ENCODE assay signal across 18 cellular contexts in genomic region chr5:462051-462481, GRCh38. TPM values are rescaled to one million over a fixed set of nuclear protein-coding genes. Genes with fewer than 3 reads are reported as not detected.
DNase-seq lines count a peak whose midpoint lies in the region; ATAC-seq and TF ChIP-seq lines count a peak whose summit lies in the region.
"Had no signal": no experiment of that assay in that cellular context is flagged by ENCODE, and none has a peak within 500 bp of the region (broad histone marks: within the 10 kb centered on the region; RNA-seq: fewer than 3 reads in every experiment).

No MANE protein-coding gene starts in this region.

- H3K27ac Mint-ChIP-seq in activated naive CD4-positive, alpha-beta T cell treated with anti-CD3 and anti-CD28 coated beads, Interleukin-2, amount 10 ng/mL, durations not matched to agents 7 days and 5 days = no peak overlapping the region
- no peak overlapping the region for H3K27ac Mint-ChIP-seq in immature natural killer cell
- H3K27ac Mint-ChIP-seq: brain; CD14-positive monocyte; dendritic cell treated with granulocyte-macrophage colony-stimulating factor and Interleukin-4, amounts not matched to agents 40 ng/mL and 50 ng/mL, for 4 days had no signal

- intact Hi-C loops in left cardiac atrium (cut with DNase I) (no loop called here), esophagus squamous epithelium (cut with DNase I) (no loop called here)

- CTCF ChIA-PET in activated naive CD4-positive, alpha-beta T cell treated with anti-CD3 and anti-CD28 coated beads, Interleukin-2, amount 10 ng/mL, durations not matched to agents 7 days and 5 days (lab: Charles Lee) = no interaction called here

- DNase-seq in activated naive CD4-positive, alpha-beta T cell treated with anti-CD3 and anti-CD28 coated beads, Interleukin-2, amount 10 ng/mL, durations not matched to agents 7 days and 5 days = peak; percentile 11
- DNase-seq in activated naive CD4-positive, alpha-beta T cell treated with Interleukin-2 at 50 U/mL for 16 hours = no peak
- DNase-seq in RWPE2 (ENCODE audit: low spot score) = peak; percentile 51
- DNase-seq in left cardiac atrium = peak; percentile 16
- DNase-seq in suprapubic skin (ENCODE audit: low spot score in 2 of 2) = peak; percentile 39 to 55
- no peak for DNase-seq in immature natural killer cell
- no peak for DNase-seq in esophagus squamous epithelium (lab: John Stamatoyannopoulos, UW)
- DNase-seq: foreskin fibroblast, midbrain, NCI-H526 treated with DMSO at 0.1 percent for 48 hours, T-helper 1 cell had no signal

- H3K9me3 ChIP-seq in RWPE2 (ENCODE audit: severe bottlenecking) (no peaks in the 10 kb centered on the region), suprapubic skin (no peaks in the 10 kb centered on the region), esophagus squamous epithelium (no peaks in the 10 kb centered on the region)
- H3K9me3 ChIP-seq: psoas muscle had no signal

- H3K4me3 Mint-ChIP-seq in activated naive CD4-positive, alpha-beta T cell treated with anti-CD3 and anti-CD28 coated beads, Interleukin-2, amount 10 ng/mL, durations not matched to agents 7 days and 5 days = no peak overlapping the region
- H3K4me3 Mint-ChIP-seq in immature natural killer cell = no peak overlapping the region
- H3K4me3 Mint-ChIP-seq: brain; CD14-positive monocyte; dendritic cell treated with granulocyte-macrophage colony-stimulating factor and Interleukin-4, amounts not matched to agents 40 ng/mL and 50 ng/mL, for 4 days; neural crest cell had no signal

- H3K9me3 Mint-ChIP-seq in activated naive CD4-positive, alpha-beta T cell treated with anti-CD3 and anti-CD28 coated beads, Interleukin-2, amount 10 ng/mL, durations not matched to agents 7 days and 5 days = no peaks in the 10 kb centered on the region
- no peaks in the 10 kb centered on the region for H3K9me3 Mint-ChIP-seq in immature natural killer cell
- H3K9me3 Mint-ChIP-seq: brain; CD14-positive monocyte; dendritic cell treated with granulocyte-macrophage colony-stimulating factor and Interleukin-4, amounts not matched to agents 40 ng/mL and 50 ng/mL, for 4 days; neural crest cell had no signal

- H3K36me3 Mint-ChIP-seq in activated naive CD4-positive, alpha-beta T cell treated with anti-CD3 and anti-CD28 coated beads, Interleukin-2, amount 10 ng/mL, durations not matched to agents 7 days and 5 days = peaks cover 63% of the 10 kb centered on the region
- H3K36me3 Mint-ChIP-seq in immature natural killer cell = peaks cover 17 to 51% (median 22%) of the 10 kb centered on the region in 3 donors

- no peak overlapping the region for H3K27ac ChIP-seq in RWPE2 (ENCODE audit: poor library complexity, severe bottlenecking)
- H3K27ac ChIP-seq in suprapubic skin = no peak overlapping the region
- no peak overlapping the region for H3K27ac ChIP-seq in esophagus squamous epithelium
- H3K27ac ChIP-seq: psoas muscle had no signal

- TF ChIP-seq EP300 in suprapubic skin (IDR thresholded peaks at IDR 0.05) = no peak

- H3K4me3 ChIP-seq in RWPE2 (ENCODE audit: severe bottlenecking) (no peak overlapping the region), suprapubic skin (no peak overlapping the region), esophagus squamous epithelium (no peak overlapping the region)
- H3K4me3 ChIP-seq: psoas muscle had no signal

- ATAC-seq in RWPE2 (ENCODE audit: low read depth) = no peak
- no peak for ATAC-seq in left cardiac atrium
- no peak for ATAC-seq in GM18520 (IDR thresholded peaks at IDR 0.05; ENCODE audit: unreplicated experiment)
- ATAC-seq: HCT116 had no signal

- H3K27me3 Mint-ChIP-seq in activated naive CD4-positive, alpha-beta T cell treated with anti-CD3 and anti-CD28 coated beads, Interleukin-2, amount 10 ng/mL, durations not matched to agents 7 days and 5 days = no peaks in the 10 kb centered on the region
- no peaks in the 10 kb centered on the region for H3K27me3 Mint-ChIP-seq in immature natural killer cell (ENCODE audit: low read depth in 3 of 3)
- H3K27me3 Mint-ChIP-seq: brain; dendritic cell treated with granulocyte-macrophage colony-stimulating factor and Interleukin-4, amounts not matched to agents 40 ng/mL and 50 ng/mL, for 4 days had no signal

- 93% methylated on average over 24 of the region's 24 CpGs for WGBS in suprapubic skin
- WGBS in esophagus squamous epithelium, 2 donors = 94 to 98% methylated on average over 24 of the region's 24 CpGs

- H3K4me1 ChIP-seq in RWPE2 (ENCODE audit: insufficient read depth, poor library complexity, severe bottlenecking) (peaks cover 12% of the 10 kb centered on the region), suprapubic skin (peaks cover 22% of the 10 kb centered on the region), esophagus squamous epithelium (peaks cover 6 to 28% (median 7%) of the 10 kb centered on the region in 3 donors)
- H3K4me1 ChIP-seq: psoas muscle had no signal

- no peaks in the 10 kb centered on the region for H3K27me3 ChIP-seq in RWPE2 (ENCODE audit: insufficient read depth, poor library complexity, severe bottlenecking)
- H3K27me3 ChIP-seq in suprapubic skin = no peaks in the 10 kb centered on the region
- no peaks in the 10 kb centered on the region for H3K27me3 ChIP-seq in esophagus squamous epithelium

- TF ChIP-seq POLR2A in suprapubic skin (IDR thresholded peaks at IDR 0.05) = no peak
- no peak for TF ChIP-seq POLR2A in esophagus squamous epithelium (IDR thresholded peaks at IDR 0.05)

- H3K4me1 Mint-ChIP-seq in activated naive CD4-positive, alpha-beta T cell treated with anti-CD3 and anti-CD28 coated beads, Interleukin-2, amount 10 ng/mL, durations not matched to agents 7 days and 5 days = peaks cover 46% of the 10 kb centered on the region
- peaks cover 11 to 16% of the 10 kb centered on the region in 2 donors for H3K4me1 Mint-ChIP-seq in immature natural killer cell
- H3K4me1 Mint-ChIP-seq: brain, neural crest cell had no signal

- peaks cover 52% of the 10 kb centered on the region for H3K36me3 ChIP-seq in RWPE2 (ENCODE audit: low read depth)
- peaks cover 82% of the 10 kb centered on the region for H3K36me3 ChIP-seq in suprapubic skin
- H3K36me3 ChIP-seq in esophagus squamous epithelium = peaks cover 6 to 99% (median 51%) of the 10 kb centered on the region in 3 donors

- no peak for TF ChIP-seq CTCF in RWPE2 (IDR thresholded peaks at IDR 0.05; ENCODE audit: poor library complexity, severe bottlenecking)
- no peak for TF ChIP-seq CTCF in suprapubic skin (IDR thresholded peaks at IDR 0.05)
- no peak for TF ChIP-seq CTCF in esophagus squamous epithelium (IDR thresholded peaks at IDR 0.05)

RNA-seq across cellular contexts. Expression of gene EXOC3, which starts 19.1 kb away (rescaled TPM):
- total RNA-seq in left cardiac atrium (10 to 100 TPM; 41.4 to 42.3 TPM), suprapubic skin (100 to 1,000 TPM in 1 of 4 donors, 10 to 100 TPM in 3; 68.9 to 199 (median 83.4) TPM), esophagus squamous epithelium (10 to 100 TPM; 39.1 to 54.6 (median 42.8) TPM)
- polyA plus RNA-seq in immature natural killer cell = 10 to 100 TPM; 22.6 to 43.9 (median 34.0) TPM

Comparison
In these comparisons a context has a peak if more than half of its experiments do, and no peak if none do; other contexts are left out.
1. DNase-seq: peak in activated naive CD4-positive, alpha-beta T cell treated with anti-CD3 and anti-CD28 coated beads, Interleukin-2, amount 10 ng/mL, durations not matched to agents 7 days and 5 days (single experiment), RWPE2 (single experiment), left cardiac atrium (single experiment) and suprapubic skin (2 of 2); none in activated naive CD4-positive, alpha-beta T cell treated with Interleukin-2 at 50 U/mL for 16 hours (single experiment), immature natural killer cell (0 of 3) and esophagus squamous epithelium (single experiment).